6 cellular contexts compared by ENCODE assay signal in genomic region chr17:76121932-76122383, GRCh38. TPM values are rescaled to one million over a fixed set of nuclear protein-coding genes. Genes with fewer than 3 reads are reported as not detected.
DNase-seq lines count a peak whose midpoint lies in the region; ATAC-seq and TF ChIP-seq lines count a peak whose summit lies in the region.

No MANE protein-coding gene starts in this region.

- H4K12ac ChIP-seq in trophoblast cell (ENCODE audit: low read depth, low read length): peak overlapping the region; percentile 19

- no peak for ATAC-seq in HG02840 (IDR thresholded peaks at IDR 0.05; ENCODE audit: low FRiP score, unreplicated experiment)

- no peak overlapping the region for H2BK5ac ChIP-seq in H9 (ENCODE audit: insufficient read length, low read length)
- H2BK5ac ChIP-seq in trophoblast cell (ENCODE audit: low read depth, low read length, poor library complexity): no peak overlapping the region

- no peak overlapping the region for H4K8ac ChIP-seq in H9 (replicated peaks; ENCODE audit: insufficient read length, low read depth, low read length)
- H4K8ac ChIP-seq in trophoblast cell (ENCODE audit: low read depth, low read length): peak overlapping the region; percentile 67

- H3K27ac Mint-ChIP-seq in H9: peak overlapping the region in 2 of 3 experiments; percentile 72 to 92; a peak in 4 of 7 replicates

- H3K9ac ChIP-seq in H9 (ENCODE audit: extremely low read depth, insufficient read length, low read length) (no peak overlapping the region), colonic mucosa (ENCODE audit: low read depth in 2 of 2, low read length in 2 of 2) (peak overlapping the region in 1 of 2 donors; percentile 57), trophoblast cell (ENCODE audit: low read length) (no peak overlapping the region)

- WGBS in H9 (ENCODE audit: extremely low coverage, insufficient read length, low lambda C conversion rate): no CpG with 5 or more reads among the region's 41 CpGs
- WGBS in trophoblast cell (ENCODE audit: extremely low coverage, insufficient coverage, insufficient read length): no CpG with 5 or more reads among the region's 41 CpGs

- H3K4me3 Mint-ChIP-seq in H9: no peak overlapping the region

- no peaks in the 10 kb centered on the region for H4K20me1 ChIP-seq in H9 (ENCODE audit: control insufficient read depth, insufficient read depth, insufficient read length)

- H2AFZ ChIP-seq in H9 (ENCODE audit: low read length) (no peak overlapping the region), trophoblast cell (ENCODE audit: insufficient read depth, low read length, poor library complexity) (peak overlapping the region; percentile 44)

- H3K14ac ChIP-seq in H9 (ENCODE audit: insufficient read depth, low read length) (no peak overlapping the region; the same call in 1 of the 2 replicates), trophoblast cell (ENCODE audit: low read length) (no peak overlapping the region)

- no peak overlapping the region for H3K18ac ChIP-seq in H9 (ENCODE audit: insufficient read length, low read depth, low read length)
- peak overlapping the region; percentile 37 for H3K18ac ChIP-seq in trophoblast cell (ENCODE audit: low read length)

- H3K4me2 ChIP-seq in H9 (ENCODE audit: insufficient read depth, insufficient read length, low read length) (no peak overlapping the region), trophoblast cell (ENCODE audit: low read length) (peak overlapping the region; percentile 52)

- H3K23me2 ChIP-seq in H9 (ENCODE audit: insufficient read length, low read depth, low read length, poor library complexity, severe bottlenecking): no peaks in the 10 kb centered on the region

- peaks cover 10% of the 10 kb centered on the region for H3K27me3 Mint-ChIP-seq in H9 (ENCODE audit: low read depth)

- H3K79me2 ChIP-seq in H9 (ENCODE audit: insufficient read depth, low read length) (no peaks in the 10 kb centered on the region), trophoblast cell (ENCODE audit: control insufficient read depth, insufficient read depth, low read length, poor library complexity) (no peaks in the 10 kb centered on the region)

- intact Hi-C loops in colonic mucosa (cut with DNase I): loop anchor here (2.0 to 5.0 kb wide), 2 partner anchors 60 to 159 kb away; no protein-coding TSS in a partner anchor

- peaks cover 0 to 2% of the 10 kb centered on the region in 2 experiments; a peak in 1 of 5 replicates for H3K9me3 Mint-ChIP-seq in H9

- no peak overlapping the region for H4K5ac ChIP-seq in H9 (ENCODE audit: insufficient read length, low read depth, low read length)

- no peak overlapping the region for H2AK5ac ChIP-seq in H9 (ENCODE audit: insufficient read length, low read length)
- H2AK5ac ChIP-seq in trophoblast cell (ENCODE audit: low read length): no peak overlapping the region

- POLR2A ChIA-PET in RWPE1 (lab: Yijun Ruan, JAX; ENCODE audit: low non-redundant PET): no interaction called here

- H3K9me3 ChIP-seq in H9 (ENCODE audit: control insufficient read depth, low read depth, low read length) (no peaks in the 10 kb centered on the region), colonic mucosa (no peaks in the 10 kb centered on the region), trophoblast cell (ENCODE audit: insufficient read depth, low read depth, low read length) (peaks cover 3% of the 10 kb centered on the region)

- H4K91ac ChIP-seq in H9 (ENCODE audit: insufficient read length, low read depth, low read length): no peak overlapping the region
- H4K91ac ChIP-seq in trophoblast cell (ENCODE audit: low read depth, low read length): peak overlapping the region; percentile 39

- H3K4me3 ChIP-seq in colonic mucosa: peak overlapping the region; percentile 35
- H3K4me3 ChIP-seq in trophoblast cell (ENCODE audit: low read depth, low read length): no peak overlapping the region

- no peaks in the 10 kb centered on the region for H3K36me3 ChIP-seq in colonic mucosa
- H3K36me3 ChIP-seq in trophoblast cell (ENCODE audit: control insufficient read depth in 1 of 2, insufficient read depth in 2 of 2, low read length in 2 of 2): no peaks in the 10 kb centered on the region

- H3K4me1 ChIP-seq in H9 (ENCODE audit: insufficient read depth, low read length): no peaks in the 10 kb centered on the region; the same call in 1 of the 2 replicates
- no peaks in the 10 kb centered on the region for H3K4me1 ChIP-seq in colonic mucosa
- H3K4me1 ChIP-seq in trophoblast cell (ENCODE audit: control insufficient read depth in 1 of 2, insufficient read depth in 2 of 2, low read length in 2 of 2): peaks cover 0 to 8% of the 10 kb centered on the region in 2 experiments

- H2BK20ac ChIP-seq in H9 (ENCODE audit: low read depth, low read length, poor library complexity, severe bottlenecking): no peak overlapping the region

- no peaks in the 10 kb centered on the region for H3K79me1 ChIP-seq in H9 (ENCODE audit: insufficient read depth, low read depth, low read length, poor library complexity, severe bottlenecking)
- H3K79me1 ChIP-seq in trophoblast cell (ENCODE audit: low read length): peaks cover 8% of the 10 kb centered on the region

- no peaks in the 10 kb centered on the region for H3K36me3 Mint-ChIP-seq in H9 (ENCODE audit: insufficient read depth in 1 of 3, low read depth in 3 of 3)

- H2BK12ac ChIP-seq in H9 (ENCODE audit: insufficient read length, low read depth, low read length): no peak overlapping the region
- peak overlapping the region; percentile 65 for H2BK12ac ChIP-seq in trophoblast cell (ENCODE audit: low read length)

- TF ChIP-seq CTCF in H9 (conservative IDR thresholded peaks at IDR 0.05) (no peak), colonic mucosa (IDR thresholded peaks at IDR 0.05) (no peak), RWPE1 (conservative IDR thresholded peaks at IDR 0.05; ENCODE audit: low read depth) (no peak)

- H3K23ac ChIP-seq in H9 (ENCODE audit: insufficient read length, low read depth, low read length) (no peak overlapping the region), trophoblast cell (ENCODE audit: low read length) (no peak overlapping the region)

- peaks cover 37% of the 10 kb centered on the region in 2 experiments for H3K4me1 Mint-ChIP-seq in H9

- CTCF ChIA-PET in RWPE1 (lab: Yijun Ruan, JAX): interaction anchor here (0.7 to 5.1 kb wide), 18 partner anchors 9 to 173 kb away, joined by 3 to 60 read pairs (median 4); partner anchors contain the start of genes FOXJ1 and UBALD2

- no peak for DNase-seq in H9
- peak; percentile 19 for DNase-seq in colonic mucosa
- no peak for DNase-seq in trophoblast cell
- no peak for DNase-seq in RWPE1 (ENCODE audit: low spot score)
- DNase-seq in mucosa of gallbladder (ENCODE audit: low spot score): no peak

- H2BK120ac ChIP-seq in H9 (ENCODE audit: low read depth, low read length, poor library complexity, severe bottlenecking): no peak overlapping the region
- peak overlapping the region; percentile 29 for H2BK120ac ChIP-seq in trophoblast cell (ENCODE audit: insufficient read depth, low read length, poor library complexity)

- H3K4ac ChIP-seq in H9 (ENCODE audit: low read depth, low read length): no peak overlapping the region
- H3K4ac ChIP-seq in trophoblast cell (ENCODE audit: low read depth, low read length): no peak overlapping the region

- H3T11ph ChIP-seq in H9 (ENCODE audit: low read length): no peak overlapping the region

- no peak overlapping the region for H3K56ac ChIP-seq in H9 (ENCODE audit: insufficient read length, low read depth, low read length)

- H3K27me3 ChIP-seq in H9 (ENCODE audit: insufficient read depth, low read length) (no peaks in the 10 kb centered on the region), colonic mucosa (no peaks in the 10 kb centered on the region), trophoblast cell (ENCODE audit: insufficient read depth, low read length) (no peaks in the 10 kb centered on the region)

- H3K27ac ChIP-seq in H9 (ENCODE audit: insufficient read length, low read depth, low read length) (no peak overlapping the region), colonic mucosa (no peak overlapping the region), trophoblast cell (ENCODE audit: low read depth, low read length) (no peak overlapping the region), RWPE1 (no peak overlapping the region)

- H2BK15ac ChIP-seq in H9 (ENCODE audit: low read depth, low read length): no peak overlapping the region

RNA-seq across cellular contexts. Expression of gene EXOC7, which starts 18.4 kb away (rescaled TPM):
- 160 and 162 TPM in 2 replicates for total RNA-seq in H9 (2021)
- total RNA-seq in colonic mucosa: 10 to 100 TPM; 88.0 to 95.0 TPM
- polyA plus RNA-seq in trophoblast cell (2013): 58.5 and 61.2 TPM in 2 replicates
- total RNA-seq in mucosa of gallbladder: 163 TPM

RNA-seq across cellular contexts. Expression of gene FOXJ1, which starts 19.1 kb away (rescaled TPM):
- total RNA-seq in H9 (2021) (3.7 and 4.0 TPM in 2 replicates), colonic mucosa (1 to 10 TPM; 1.4 to 2.5 TPM), mucosa of gallbladder (not detected)
- polyA plus RNA-seq in trophoblast cell (2013): 0.07 and 0.11 TPM in 2 replicates

RNA-seq across cellular contexts. Expression of gene ZACN, which starts 43.0 kb away (rescaled TPM):
- total RNA-seq in H9 (2021) (0.09 and 0.31 TPM in 2 replicates), colonic mucosa (not detected), mucosa of gallbladder (not detected)
- 0.05 TPM in 1 of 2 replicates, not detected in the other for polyA plus RNA-seq in trophoblast cell (2013)

RNA-seq across cellular contexts. Expression of gene GALR2, which starts 47.4 kb away (rescaled TPM):
- total RNA-seq in H9 (2021) (0.79 and 0.81 TPM in 2 replicates), colonic mucosa (under 1 TPM; 0.19 to 0.49 TPM), mucosa of gallbladder (0.20 TPM)
- 0.15 and 0.19 TPM in 2 replicates for polyA plus RNA-seq in trophoblast cell (2013)

RNA-seq across cellular contexts. Expression of gene SRP68, which starts 49.6 kb away (rescaled TPM):
- 85.1 and 86.1 TPM in 2 replicates for total RNA-seq in H9 (2021)
- total RNA-seq in colonic mucosa: 10 to 100 TPM; 65.1 to 78.0 TPM
- polyA plus RNA-seq in trophoblast cell (2013): 81.8 and 83.6 TPM in 2 replicates
- total RNA-seq in mucosa of gallbladder: 69.8 TPM
